Comparison of ENCODE assay signal across 14 cellular contexts in the genomic region with DNA sequence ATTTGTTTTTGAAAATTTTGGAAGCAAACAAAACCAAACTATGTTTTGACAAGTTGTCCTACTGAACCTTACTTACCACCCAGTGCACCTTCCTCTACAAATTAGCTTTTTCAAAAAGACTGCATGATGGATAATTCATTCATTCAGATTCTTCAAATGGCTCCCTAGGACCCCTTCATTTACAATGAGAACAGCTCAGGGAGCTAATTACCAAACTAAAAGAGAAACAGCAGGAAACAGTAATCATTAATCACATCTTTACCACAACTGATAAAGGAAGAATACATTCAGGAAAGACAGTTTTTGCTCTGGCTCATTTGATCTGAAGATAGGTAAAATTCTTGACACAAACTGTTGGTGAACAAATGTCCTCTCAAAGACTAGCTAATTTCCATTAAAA.
DNase-seq lines count a peak whose midpoint lies in the region; ATAC-seq, FAIRE-seq and TF ChIP-seq lines count a peak whose summit lies in the region.
"Had no signal": no experiment of that assay in that cellular context is flagged by ENCODE, and none has a peak within 500 bp of the region (broad histone marks: within the 10 kb centered on the region; RNA-seq: fewer than 3 reads in every experiment).

No MANE protein-coding gene starts in this region.

- POLR2A ChIA-PET in H1 (lab: Charles Lee; ENCODE audit: partially characterized antibody), result interaction anchor here (1.0 kb wide), 1 partner anchor 71 kb away, joined by 3 read pairs; no protein-coding TSS in a partner anchor

- H3K27ac ChIP-seq in H1 (ENCODE audit: low read depth, low read length), result no peak overlapping the region
- no peak overlapping the region for H3K27ac ChIP-seq in iPS-20b (ENCODE audit: low read length)
- no peak overlapping the region for H3K27ac ChIP-seq in WERI-Rb-1
- H3K27ac ChIP-seq: BLaER1 treated with 17β-estradiol and CSF1 and Interleukin-3, amounts not matched to agents 10 nM and 100 nM; GM23248 had no signal

- no peak overlapping the region for H3K14ac ChIP-seq in H1 (ENCODE audit: insufficient read length)

- TF ChIP-seq CTCF in H1 (IDR thresholded peaks at IDR 0.05; ENCODE audit: control extremely low read depth in 1 of 3, insufficient read depth in 1 of 3, low read depth in 1 of 3, low read length in 3 of 3) (no peak), WERI-Rb-1 (IDR thresholded peaks at IDR 0.05; ENCODE audit: low read depth, low read length) (no peak)

- 0 out of 3 replicates have a peak, but pooled peaks of 1 of the 2 experiments have one; percentile 53 for TF ChIP-seq EP300 in H1 (IDR thresholded peaks at IDR 0.05; ENCODE audit: borderline replicate concordance in 1 of 2, low read depth in 2 of 2, low read length in 2 of 2)

- H2BK5ac ChIP-seq in H1 (ENCODE audit: low read depth, low read length), result no peak overlapping the region

- no peak overlapping the region for H2BK120ac ChIP-seq in H1 (replicated peaks; ENCODE audit: low read depth, low read length)

- H3K23ac ChIP-seq in H1 (ENCODE audit: insufficient read length), result no peak overlapping the region

- H3K18ac ChIP-seq in H1 (ENCODE audit: extremely low read depth, low read length), result no peak overlapping the region

- H3K56ac ChIP-seq in H1 (replicated peaks; ENCODE audit: insufficient read length, low read depth, low read length), result no peak overlapping the region

- H2AK5ac ChIP-seq in H1 (ENCODE audit: low read depth, low read length), result no peak overlapping the region

- H2BK12ac ChIP-seq in H1 (ENCODE audit: low read depth, low read length), result no peak overlapping the region

- no peak overlapping the region for H4K91ac ChIP-seq in H1 (replicated peaks; ENCODE audit: insufficient read length, low read length)

- H2BK20ac ChIP-seq in H1 (ENCODE audit: low read length), result no peak overlapping the region

- peak; percentile 20 for DNase-seq in H7
- DNase-seq in H1 (ENCODE audit: low read depth in 1 of 2, low spot score in 2 of 2), result no peak
- no peak for DNase-seq in RCC 7860 (ENCODE audit: low spot score)
- no peak for DNase-seq in WERI-Rb-1
- DNase-seq in NCI-H128 (lab: John Stamatoyannopoulos, UW; ENCODE audit: unreplicated experiment), result no peak
- DNase-seq: ACHN; CD4-positive, CD25-positive, alpha-beta regulatory T cell; DMS53; GF-D8; GM23248; KG1 had no signal

- H4K20me1 ChIP-seq in H1 (replicated peaks in 1 of 2; ENCODE audit: control insufficient read depth in 1 of 2, insufficient read depth in 2 of 2, low read length in 2 of 2), result no peaks in the 10 kb centered on the region
- H4K20me1 ChIP-seq: BLaER1 treated with 17β-estradiol and CSF1 and Interleukin-3, amounts not matched to agents 10 nM and 100 nM had no signal

- no peak overlapping the region for H3K4me3 ChIP-seq in H7 (ENCODE audit: insufficient read depth, low read depth, low read length)
- H3K4me3 ChIP-seq in H1 (ENCODE audit: extremely low read depth in 1 of 4, insufficient read depth in 2 of 4, low read depth in 3 of 4, low read length in 4 of 4), result peak overlapping the region in 1 of 4 experiments; percentile 20; a peak in 1 of 8 replicates
- peak overlapping the region; percentile 12; the same call in 1 of the 2 replicates for H3K4me3 ChIP-seq in iPS-20b (ENCODE audit: low read length)
- no peak overlapping the region for H3K4me3 ChIP-seq in WERI-Rb-1 (ENCODE audit: low read depth, low read length)
- H3K4me3 ChIP-seq: BLaER1 treated with 17β-estradiol and CSF1 and Interleukin-3, amounts not matched to agents 10 nM and 100 nM; GM23248 had no signal

- no peak overlapping the region for H2AFZ ChIP-seq in H1 (ENCODE audit: low read length)
- H2AFZ ChIP-seq: GM23248 had no signal

- no peak for TF ChIP-seq POLR2A in H1 (IDR thresholded peaks at IDR 0.05; ENCODE audit: control extremely low read depth in 1 of 2, low read depth in 2 of 2, low read length in 2 of 2)

- no peak overlapping the region for H3K9ac ChIP-seq in H1 (replicated peaks in 1 of 4; ENCODE audit: extremely low read depth in 1 of 4, low read depth in 3 of 4, low read length in 3 of 4)
- H3K9ac ChIP-seq in iPS-20b (ENCODE audit: low read depth, low read length), result no peak overlapping the region
- H3K9ac ChIP-seq: BLaER1 treated with 17β-estradiol and CSF1 and Interleukin-3, amounts not matched to agents 10 nM and 100 nM; GM23248 had no signal

- H3K23me2 ChIP-seq in H1 (ENCODE audit: low read depth, low read length), result no peaks in the 10 kb centered on the region

- no peak overlapping the region for H3K4ac ChIP-seq in H1 (replicated peaks; ENCODE audit: insufficient read length, low read depth, low read length)

- no peaks in the 10 kb centered on the region for H3K27me3 ChIP-seq in H7 (ENCODE audit: control insufficient read depth, insufficient read depth, low read length)
- no peaks in the 10 kb centered on the region for H3K27me3 ChIP-seq in H1 (replicated peaks in 1 of 4; ENCODE audit: control insufficient read depth in 3 of 4, extremely low read depth in 1 of 4, insufficient read depth in 3 of 4, low read length in 3 of 4)
- H3K27me3 ChIP-seq in iPS-20b (ENCODE audit: insufficient read depth, low read length), result peaks cover 6% of the 10 kb centered on the region; the same call in 1 of the 2 replicates
- no peaks in the 10 kb centered on the region for H3K27me3 ChIP-seq in WERI-Rb-1 (ENCODE audit: insufficient read depth, low read depth, severe bottlenecking)
- H3K27me3 ChIP-seq: BLaER1 treated with 17β-estradiol and CSF1 and Interleukin-3, amounts not matched to agents 10 nM and 100 nM had no signal

- FAIRE-seq in H1 (lab: Jason Lieb, UNC), result no peak
- no peak for FAIRE-seq in RCC 7860 (lab: Jason Lieb, UNC)

- no peak overlapping the region for H2BK15ac ChIP-seq in H1 (ENCODE audit: low read length)

- CTCF ChIA-PET in H1 (lab: Charles Lee; ENCODE audit: partially characterized antibody), result no interaction called here

- peak overlapping the region in 1 of 2 experiments; percentile 34; a peak in 1 of 4 replicates for H3K4me2 ChIP-seq in H1 (ENCODE audit: insufficient read depth in 1 of 2, low read depth in 2 of 2, low read length in 2 of 2)
- H3K4me2 ChIP-seq: BLaER1 treated with 17β-estradiol and CSF1 and Interleukin-3, amounts not matched to agents 10 nM and 100 nM had no signal

- no peak overlapping the region for H4K5ac ChIP-seq in H1 (ENCODE audit: insufficient read length, low read depth, low read length)

- H3K4me1 ChIP-seq in H1 (replicated peaks in 1 of 4; ENCODE audit: control insufficient read depth in 3 of 4, insufficient read depth in 4 of 4, low read length in 3 of 4), result peaks cover 0 to 7% (median 5%) of the 10 kb centered on the region in 4 experiments; a peak in 3 of 7 replicates
- peaks cover 9% of the 10 kb centered on the region; the same call in 1 of the 2 replicates for H3K4me1 ChIP-seq in iPS-20b (ENCODE audit: insufficient read depth, low read length)
- H3K4me1 ChIP-seq: BLaER1 treated with 17β-estradiol and CSF1 and Interleukin-3, amounts not matched to agents 10 nM and 100 nM had no signal

- H3K36me3 ChIP-seq in H7 (replicated peaks; ENCODE audit: control insufficient read depth, insufficient read depth, low read length) (no peaks in the 10 kb centered on the region), H1 (ENCODE audit: control insufficient read depth in 2 of 4, insufficient read depth in 4 of 4, low read length in 3 of 4) (no peaks in the 10 kb centered on the region), iPS-20b (ENCODE audit: insufficient read depth, low read depth, low read length) (no peaks in the 10 kb centered on the region), WERI-Rb-1 (no peaks in the 10 kb centered on the region)
- H3K36me3 ChIP-seq: BLaER1 treated with 17β-estradiol and CSF1 and Interleukin-3, amounts not matched to agents 10 nM and 100 nM had no signal

- H3K79me2 ChIP-seq in H1 (ENCODE audit: control insufficient read depth in 1 of 2, insufficient read depth in 2 of 2, low read length in 2 of 2), result no peaks in the 10 kb centered on the region

- no peak for TF ChIP-seq RAD21 in H1 (IDR thresholded peaks at IDR 0.05 in 1 of 2, conservative IDR thresholded peaks at IDR 0.05 in 1 of 2; ENCODE audit: low read depth in 2 of 2, low read length in 2 of 2)

- H4K8ac ChIP-seq in H1 (ENCODE audit: extremely low read depth, insufficient read depth, low read length), result no peak overlapping the region

- ATAC-seq in GM19351 (IDR thresholded peaks at IDR 0.05; ENCODE audit: unreplicated experiment), result no peak

- H3K79me1 ChIP-seq in H1 (ENCODE audit: low read depth, low read length), result no peaks in the 10 kb centered on the region

- H3K9me3 ChIP-seq in H1 (ENCODE audit: insufficient read depth in 2 of 2, low read depth in 1 of 2, low read length in 1 of 2) (no peaks in the 10 kb centered on the region), iPS-20b (ENCODE audit: insufficient read depth, low read depth, low read length) (no peaks in the 10 kb centered on the region; the same call in 1 of the 2 replicates), WERI-Rb-1 (ENCODE audit: severe bottlenecking) (no peaks in the 10 kb centered on the region)

TF ChIP-seq in H1, 55 proteins besides CTCF, POLR2A, EP300 and RAD21 (continues in another document):
- TF ChIP-seq BACH1 (IDR thresholded peaks at IDR 0.05; ENCODE audit: low read length) (no peak), BCL11A (IDR thresholded peaks at IDR 0.05; ENCODE audit: low read depth in 2 of 2, low read length in 2 of 2) (peak; percentile 59 to 88), CEBPB (IDR thresholded peaks at IDR 0.05; ENCODE audit: low read depth, low read length) (no peak)
